Comparison of ENCODE assay signal across 2 cellular contexts in the genomic region with DNA sequence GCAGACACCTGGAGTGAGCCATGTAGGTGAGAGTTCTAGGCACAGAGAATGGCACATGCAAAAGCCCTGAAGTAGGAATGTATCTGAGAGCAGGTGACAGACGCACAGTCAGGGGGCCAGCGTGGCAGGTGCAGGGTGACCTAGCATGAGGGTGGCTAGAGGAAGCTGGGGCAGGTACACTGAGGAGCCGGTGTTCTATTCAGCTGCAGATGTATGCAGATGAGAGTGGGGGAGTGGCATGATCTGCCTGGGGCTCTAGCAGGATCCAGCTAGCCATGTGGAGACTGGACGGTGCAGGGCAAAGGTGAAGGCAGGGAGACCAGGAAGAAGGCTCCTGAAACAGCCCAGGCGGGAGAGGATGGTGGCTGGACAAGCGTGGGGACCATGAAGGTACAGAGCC.
TF ChIP-seq lines count a peak whose summit lies in the region.

No MANE protein-coding gene starts in this region.

TF ChIP-seq in WTC11, 78 proteins besides CTCF, POLR2A, EP300 and RAD21:
- TF ChIP-seq GTF2I (CRISPR knock-in tag; conservative IDR thresholded peaks at IDR 0.05) (no peak), CREB1 (CRISPR knock-in tag; IDR thresholded peaks at IDR 0.05) (peak; percentile 20; the same call in 1 of the 2 replicates), NFE2L1 (CRISPR knock-in tag; IDR thresholded peaks at IDR 0.05) (0 out of 2 replicates have a peak, but pooled peaks have one; percentile 38), ZNF423 (CRISPR knock-in tag; IDR thresholded peaks at IDR 0.05) (peak; percentile 68; the same call in 1 of the 2 replicates), ELF4 (CRISPR knock-in tag; IDR thresholded peaks at IDR 0.05; ENCODE audit: low read depth) (no peak), FOXK1 (CRISPR knock-in tag; IDR thresholded peaks at IDR 0.05) (no peak)
- TF ChIP-seq, protein P1, sequence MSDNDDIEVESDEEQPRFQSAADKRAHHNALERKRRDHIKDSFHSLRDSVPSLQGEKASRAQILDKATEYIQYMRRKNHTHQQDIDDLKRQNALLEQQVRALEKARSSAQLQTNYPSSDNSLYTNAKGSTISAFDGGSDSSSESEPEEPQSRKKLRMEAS (CRISPR knock-in tag; IDR thresholded peaks at IDR 0.05): peak; percentile 81

TF ChIP-seq in HepG2, 621 proteins besides CTCF, POLR2A, EP300 and RAD21:
- TF ChIP-seq KDM5B (CRISPR knock-in tag; IDR thresholded peaks at IDR 0.05; ENCODE audit: borderline replicate concordance) (no peak), STAT5B (CRISPR knock-in tag; IDR thresholded peaks at IDR 0.05) (no peak), ZNF614 (CRISPR knock-in tag; IDR thresholded peaks at IDR 0.05; ENCODE audit: borderline replicate concordance) (no peak), ZNF431 (CRISPR knock-in tag; IDR thresholded peaks at IDR 0.05; ENCODE audit: borderline replicate concordance, low read depth) (no peak), SMAD1 (CRISPR knock-in tag; IDR thresholded peaks at IDR 0.05; ENCODE audit: borderline replicate concordance, low read depth) (no peak), RXRA (CRISPR knock-in tag; IDR thresholded peaks at IDR 0.05) (0 out of 2 replicates have a peak, but pooled peaks have one; percentile 42), ZNF12 (CRISPR knock-in tag; IDR thresholded peaks at IDR 0.05) (no peak), ZMYM3 (CRISPR knock-in tag; IDR thresholded peaks at IDR 0.05) (0 out of 2 replicates have a peak, but pooled peaks have one; percentile 14)
- TF ChIP-seq, protein P2, sequence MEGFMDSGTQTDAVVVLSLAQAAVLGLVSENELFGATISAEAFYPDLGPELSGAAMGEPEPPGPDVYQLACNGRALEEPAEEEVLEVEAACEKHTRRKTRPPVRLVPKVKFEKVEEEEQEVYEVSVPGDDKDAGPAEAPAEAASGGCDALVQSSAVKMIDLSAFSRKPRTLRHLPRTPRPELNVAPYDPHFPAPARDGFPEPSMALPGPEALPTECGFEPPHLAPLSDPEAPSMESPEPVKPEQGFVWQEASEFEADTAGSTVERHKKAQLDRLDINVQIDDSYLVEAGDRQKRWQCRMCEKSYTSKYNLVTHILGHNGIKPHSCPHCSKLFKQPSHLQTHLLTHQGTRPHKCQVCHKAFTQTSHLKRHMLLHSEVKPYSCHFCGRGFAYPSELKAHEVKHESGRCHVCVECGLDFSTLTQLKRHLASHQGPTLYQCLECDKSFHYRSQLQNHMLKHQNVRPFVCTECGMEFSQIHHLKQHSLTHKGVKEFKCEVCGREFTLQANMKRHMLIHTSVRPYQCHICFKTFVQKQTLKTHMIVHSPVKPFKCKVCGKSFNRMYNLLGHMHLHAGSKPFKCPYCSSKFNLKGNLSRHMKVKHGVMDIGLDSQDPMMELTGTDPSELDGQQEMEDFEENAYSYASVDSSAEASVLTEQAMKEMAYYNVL (CRISPR knock-in tag; IDR thresholded peaks at IDR 0.05; ENCODE audit: borderline replicate concordance): no peak
- TF ChIP-seq, protein P3, sequence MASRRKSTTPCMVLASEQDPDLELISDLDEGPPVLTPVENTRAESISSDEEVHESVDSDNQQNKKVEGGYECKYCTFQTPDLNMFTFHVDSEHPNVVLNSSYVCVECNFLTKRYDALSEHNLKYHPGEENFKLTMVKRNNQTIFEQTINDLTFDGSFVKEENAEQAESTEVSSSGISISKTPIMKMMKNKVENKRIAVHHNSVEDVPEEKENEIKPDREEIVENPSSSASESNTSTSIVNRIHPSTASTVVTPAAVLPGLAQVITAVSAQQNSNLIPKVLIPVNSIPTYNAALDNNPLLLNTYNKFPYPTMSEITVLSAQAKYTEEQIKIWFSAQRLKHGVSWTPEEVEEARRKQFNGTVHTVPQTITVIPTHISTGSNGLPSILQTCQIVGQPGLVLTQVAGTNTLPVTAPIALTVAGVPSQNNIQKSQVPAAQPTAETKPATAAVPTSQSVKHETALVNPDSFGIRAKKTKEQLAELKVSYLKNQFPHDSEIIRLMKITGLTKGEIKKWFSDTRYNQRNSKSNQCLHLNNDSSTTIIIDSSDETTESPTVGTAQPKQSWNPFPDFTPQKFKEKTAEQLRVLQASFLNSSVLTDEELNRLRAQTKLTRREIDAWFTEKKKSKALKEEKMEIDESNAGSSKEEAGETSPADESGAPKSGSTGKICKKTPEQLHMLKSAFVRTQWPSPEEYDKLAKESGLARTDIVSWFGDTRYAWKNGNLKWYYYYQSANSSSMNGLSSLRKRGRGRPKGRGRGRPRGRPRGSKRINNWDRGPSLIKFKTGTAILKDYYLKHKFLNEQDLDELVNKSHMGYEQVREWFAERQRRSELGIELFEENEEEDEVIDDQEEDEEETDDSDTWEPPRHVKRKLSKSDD (CRISPR knock-in tag; IDR thresholded peaks at IDR 0.05; ENCODE audit: low read depth): no peak
- TF ChIP-seq, protein P4, sequence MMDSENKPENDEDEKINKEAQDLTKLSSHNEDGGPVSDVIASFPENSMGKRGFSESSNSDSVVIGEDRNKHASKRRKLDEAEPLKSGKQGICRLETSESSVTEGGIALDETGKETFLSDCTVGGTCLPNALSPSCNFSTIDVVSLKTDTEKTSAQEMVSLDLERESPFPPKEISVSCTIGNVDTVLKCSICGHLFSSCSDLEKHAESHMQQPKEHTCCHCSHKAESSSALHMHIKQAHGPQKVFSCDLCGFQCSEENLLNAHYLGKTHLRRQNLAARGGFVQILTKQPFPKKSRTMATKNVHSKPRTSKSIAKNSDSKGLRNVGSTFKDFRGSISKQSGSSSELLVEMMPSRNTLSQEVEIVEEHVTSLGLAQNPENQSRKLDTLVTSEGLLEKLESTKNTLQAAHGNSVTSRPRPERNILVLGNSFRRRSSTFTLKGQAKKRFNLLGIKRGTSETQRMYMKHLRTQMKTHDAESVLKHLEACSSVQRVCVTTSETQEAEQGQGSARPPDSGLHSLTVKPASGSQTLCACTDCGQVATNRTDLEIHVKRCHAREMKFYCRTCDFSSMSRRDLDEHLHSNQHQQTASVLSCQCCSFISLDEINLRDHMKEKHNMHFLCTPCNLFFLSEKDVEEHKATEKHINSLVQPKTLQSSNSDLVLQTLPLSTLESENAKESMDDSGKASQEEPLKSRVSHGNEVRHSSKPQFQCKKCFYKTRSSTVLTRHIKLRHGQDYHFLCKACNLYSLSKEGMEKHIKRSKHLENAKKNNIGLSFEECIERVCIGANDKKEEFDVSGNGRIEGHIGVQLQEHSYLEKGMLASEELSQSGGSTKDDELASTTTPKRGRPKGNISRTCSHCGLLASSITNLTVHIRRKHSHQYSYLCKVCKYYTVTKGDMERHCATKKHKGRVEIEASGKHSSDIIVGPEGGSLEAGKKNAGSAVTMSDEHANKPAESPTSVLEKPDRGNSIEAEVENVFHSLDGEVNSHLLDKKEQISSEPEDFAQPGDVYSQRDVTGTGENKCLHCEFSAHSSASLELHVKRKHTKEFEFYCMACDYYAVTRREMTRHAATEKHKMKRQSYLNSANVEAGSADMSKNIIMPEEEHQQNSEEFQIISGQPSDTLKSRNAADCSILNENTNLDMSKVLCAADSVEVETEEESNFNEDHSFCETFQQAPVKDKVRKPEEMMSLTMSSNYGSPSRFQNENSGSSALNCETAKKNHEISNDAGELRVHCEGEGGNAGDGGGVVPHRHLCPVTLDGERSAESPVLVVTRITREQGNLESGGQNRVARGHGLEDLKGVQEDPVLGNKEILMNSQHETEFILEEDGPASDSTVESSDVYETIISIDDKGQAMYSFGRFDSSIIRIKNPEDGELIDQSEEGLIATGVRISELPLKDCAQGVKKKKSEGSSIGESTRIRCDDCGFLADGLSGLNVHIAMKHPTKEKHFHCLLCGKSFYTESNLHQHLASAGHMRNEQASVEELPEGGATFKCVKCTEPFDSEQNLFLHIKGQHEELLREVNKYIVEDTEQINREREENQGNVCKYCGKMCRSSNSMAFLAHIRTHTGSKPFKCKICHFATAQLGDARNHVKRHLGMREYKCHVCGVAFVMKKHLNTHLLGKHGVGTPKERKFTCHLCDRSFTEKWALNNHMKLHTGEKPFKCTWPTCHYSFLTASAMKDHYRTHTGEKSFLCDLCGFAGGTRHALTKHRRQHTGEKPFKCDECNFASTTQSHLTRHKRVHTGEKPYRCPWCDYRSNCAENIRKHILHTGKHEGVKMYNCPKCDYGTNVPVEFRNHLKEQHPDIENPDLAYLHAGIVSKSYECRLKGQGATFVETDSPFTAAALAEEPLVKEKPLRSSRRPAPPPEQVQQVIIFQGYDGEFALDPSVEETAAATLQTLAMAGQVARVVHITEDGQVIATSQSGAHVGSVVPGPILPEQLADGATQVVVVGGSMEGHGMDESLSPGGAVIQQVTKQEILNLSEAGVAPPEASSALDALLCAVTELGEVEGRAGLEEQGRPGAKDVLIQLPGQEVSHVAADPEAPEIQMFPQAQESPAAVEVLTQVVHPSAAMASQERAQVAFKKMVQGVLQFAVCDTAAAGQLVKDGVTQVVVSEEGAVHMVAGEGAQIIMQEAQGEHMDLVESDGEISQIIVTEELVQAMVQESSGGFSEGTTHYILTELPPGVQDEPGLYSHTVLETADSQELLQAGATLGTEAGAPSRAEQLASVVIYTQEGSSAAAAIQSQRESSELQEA (CRISPR knock-in tag; IDR thresholded peaks at IDR 0.05; ENCODE audit: not compliant biosample characterization): no peak
